Comparison of ENCODE assay signal across 1 cellular context in the genomic region with DNA sequence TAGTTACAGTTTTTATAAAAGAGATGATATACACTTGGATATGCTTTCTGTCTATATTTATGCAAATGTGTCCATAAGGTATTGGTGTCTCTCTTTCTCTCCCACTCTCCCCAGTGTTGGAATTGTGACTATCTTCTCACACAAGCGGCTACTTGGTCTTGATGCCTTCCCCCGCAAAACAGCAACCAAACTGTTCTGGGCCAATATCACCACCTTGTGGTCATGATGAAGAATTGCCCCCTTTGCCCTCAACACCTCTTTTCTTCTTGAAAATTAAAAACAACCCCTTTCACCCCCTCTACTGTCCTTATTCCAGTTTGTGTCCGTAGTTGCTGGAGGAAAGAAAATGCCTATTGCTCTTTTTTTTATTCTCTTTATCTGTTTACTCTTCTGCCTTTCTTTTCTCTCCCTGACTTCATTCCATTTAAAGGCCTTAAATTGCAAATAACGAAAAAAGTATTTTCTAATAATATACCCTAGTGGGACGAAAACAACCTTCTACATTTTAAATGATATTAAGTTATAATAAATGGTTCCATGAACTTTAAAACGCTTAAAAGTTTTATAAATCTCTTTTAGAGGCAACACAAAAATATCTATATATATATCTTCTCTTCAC.
TF ChIP-seq lines count a peak whose summit lies in the region.

No MANE protein-coding gene starts in this region.

TF ChIP-seq in K562, 482 proteins besides CTCF, POLR2A, EP300 and RAD21 (continued from another document):
- TF ChIP-seq, protein P1, sequence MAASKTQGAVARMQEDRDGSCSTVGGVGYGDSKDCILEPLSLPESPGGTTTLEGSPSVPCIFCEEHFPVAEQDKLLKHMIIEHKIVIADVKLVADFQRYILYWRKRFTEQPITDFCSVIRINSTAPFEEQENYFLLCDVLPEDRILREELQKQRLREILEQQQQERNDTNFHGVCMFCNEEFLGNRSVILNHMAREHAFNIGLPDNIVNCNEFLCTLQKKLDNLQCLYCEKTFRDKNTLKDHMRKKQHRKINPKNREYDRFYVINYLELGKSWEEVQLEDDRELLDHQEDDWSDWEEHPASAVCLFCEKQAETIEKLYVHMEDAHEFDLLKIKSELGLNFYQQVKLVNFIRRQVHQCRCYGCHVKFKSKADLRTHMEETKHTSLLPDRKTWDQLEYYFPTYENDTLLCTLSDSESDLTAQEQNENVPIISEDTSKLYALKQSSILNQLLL (CRISPR knock-in tag; IDR thresholded peaks at IDR 0.05; ENCODE audit: borderline replicate concordance): no peak
- TF ChIP-seq CCNT2 (IDR thresholded peaks at IDR 0.05; ENCODE audit: borderline replicate concordance, extremely low read depth, insufficient read length, low read depth, low read length) (no peak), HSF4 (CRISPR knock-in tag; IDR thresholded peaks at IDR 0.05; ENCODE audit: borderline replicate concordance) (no peak), MYBL2 (IDR thresholded peaks at IDR 0.05; ENCODE audit: low read depth) (no peak), MYBL2 (CRISPR knock-in tag; IDR thresholded peaks at IDR 0.05; ENCODE audit: borderline replicate concordance) (no peak), ZBTB17 (CRISPR knock-in tag; IDR thresholded peaks at IDR 0.05) (no peak), NCOR1 (IDR thresholded peaks at IDR 0.05) (no peak), SIN3B (IDR thresholded peaks at IDR 0.05; ENCODE audit: low read depth) (no peak), FOXA1 (IDR thresholded peaks at IDR 0.05; ENCODE audit: borderline replicate concordance) (no peak), ARID1B (IDR thresholded peaks at IDR 0.05) (peak; percentile 9; the same call in 1 of the 2 replicates), TRIM24 (IDR thresholded peaks at IDR 0.05) (0 out of 4 replicates have a peak, but pooled peaks of 1 of the 2 experiments have one; percentile 41), ZNF668 (CRISPR knock-in tag; IDR thresholded peaks at IDR 0.05) (no peak), HNRNPK (IDR thresholded peaks at IDR 0.05; ENCODE audit: low read depth, low read length, poor library complexity, severe bottlenecking) (no peak), SRSF7 (optimal IDR thresholded peaks at IDR 0.05; ENCODE audit: low read depth, low read length) (no peak), HCFC1 (IDR thresholded peaks at IDR 0.05; ENCODE audit: low read depth, low read length) (no peak), NCOA6 (IDR thresholded peaks at IDR 0.05) (no peak), KLF16 (IDR thresholded peaks at IDR 0.05) (peak; percentile 17; the same call in 1 of the 2 replicates), ZKSCAN1 (IDR thresholded peaks at IDR 0.05; ENCODE audit: low read depth, low read length) (0 out of 2 replicates have a peak, but pooled peaks have one; percentile 52), FIP1L1 (IDR thresholded peaks at IDR 0.05; ENCODE audit: low read depth, low read length, poor library complexity, severe bottlenecking) (no peak), ZNF133 (CRISPR knock-in tag; IDR thresholded peaks at IDR 0.05) (no peak), PHF20 (IDR thresholded peaks at IDR 0.05; ENCODE audit: partially characterized antibody) (no peak), ZSCAN29 (IDR thresholded peaks at IDR 0.05) (no peak), EWSR1 (IDR thresholded peaks at IDR 0.05; ENCODE audit: borderline replicate concordance, low read depth, partially characterized antibody) (no peak), SMARCE1 (IDR thresholded peaks at IDR 0.05) (no peak), HOXB6 (CRISPR knock-in tag; IDR thresholded peaks at IDR 0.05; ENCODE audit: borderline replicate concordance) (no peak), NCOA1 (IDR thresholded peaks at IDR 0.05; ENCODE audit: low read depth) (no peak), BCOR (IDR thresholded peaks at IDR 0.05) (no peak)
- TF ChIP-seq, protein P2, sequence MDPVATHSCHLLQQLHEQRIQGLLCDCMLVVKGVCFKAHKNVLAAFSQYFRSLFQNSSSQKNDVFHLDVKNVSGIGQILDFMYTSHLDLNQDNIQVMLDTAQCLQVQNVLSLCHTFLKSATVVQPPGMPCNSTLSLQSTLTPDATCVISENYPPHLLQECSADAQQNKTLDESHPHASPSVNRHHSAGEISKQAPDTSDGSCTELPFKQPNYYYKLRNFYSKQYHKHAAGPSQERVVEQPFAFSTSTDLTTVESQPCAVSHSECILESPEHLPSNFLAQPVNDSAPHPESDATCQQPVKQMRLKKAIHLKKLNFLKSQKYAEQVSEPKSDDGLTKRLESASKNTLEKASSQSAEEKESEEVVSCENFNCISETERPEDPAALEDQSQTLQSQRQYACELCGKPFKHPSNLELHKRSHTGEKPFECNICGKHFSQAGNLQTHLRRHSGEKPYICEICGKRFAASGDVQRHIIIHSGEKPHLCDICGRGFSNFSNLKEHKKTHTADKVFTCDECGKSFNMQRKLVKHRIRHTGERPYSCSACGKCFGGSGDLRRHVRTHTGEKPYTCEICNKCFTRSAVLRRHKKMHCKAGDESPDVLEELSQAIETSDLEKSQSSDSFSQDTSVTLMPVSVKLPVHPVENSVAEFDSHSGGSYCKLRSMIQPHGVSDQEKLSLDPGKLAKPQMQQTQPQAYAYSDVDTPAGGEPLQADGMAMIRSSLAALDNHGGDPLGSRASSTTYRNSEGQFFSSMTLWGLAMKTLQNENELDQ (CRISPR knock-in tag; IDR thresholded peaks at IDR 0.05; ENCODE audit: borderline replicate concordance): no peak
- TF ChIP-seq, protein P3, sequence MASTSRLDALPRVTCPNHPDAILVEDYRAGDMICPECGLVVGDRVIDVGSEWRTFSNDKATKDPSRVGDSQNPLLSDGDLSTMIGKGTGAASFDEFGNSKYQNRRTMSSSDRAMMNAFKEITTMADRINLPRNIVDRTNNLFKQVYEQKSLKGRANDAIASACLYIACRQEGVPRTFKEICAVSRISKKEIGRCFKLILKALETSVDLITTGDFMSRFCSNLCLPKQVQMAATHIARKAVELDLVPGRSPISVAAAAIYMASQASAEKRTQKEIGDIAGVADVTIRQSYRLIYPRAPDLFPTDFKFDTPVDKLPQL (IDR thresholded peaks at IDR 0.05; ENCODE audit: extremely low read depth, insufficient read length): no peak
- TF ChIP-seq, protein P4, sequence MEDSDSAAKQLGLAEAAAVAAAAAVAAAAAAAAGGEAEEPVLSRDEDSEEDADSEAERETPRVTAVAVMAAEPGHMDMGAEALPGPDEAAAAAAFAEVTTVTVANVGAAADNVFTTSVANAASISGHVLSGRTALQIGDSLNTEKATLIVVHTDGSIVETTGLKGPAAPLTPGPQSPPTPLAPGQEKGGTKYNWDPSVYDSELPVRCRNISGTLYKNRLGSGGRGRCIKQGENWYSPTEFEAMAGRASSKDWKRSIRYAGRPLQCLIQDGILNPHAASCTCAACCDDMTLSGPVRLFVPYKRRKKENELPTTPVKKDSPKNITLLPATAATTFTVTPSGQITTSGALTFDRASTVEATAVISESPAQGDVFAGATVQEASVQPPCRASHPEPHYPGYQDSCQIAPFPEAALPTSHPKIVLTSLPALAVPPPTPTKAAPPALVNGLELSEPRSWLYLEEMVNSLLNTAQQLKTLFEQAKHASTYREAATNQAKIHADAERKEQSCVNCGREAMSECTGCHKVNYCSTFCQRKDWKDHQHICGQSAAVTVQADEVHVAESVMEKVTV (CRISPR knock-in tag; IDR thresholded peaks at IDR 0.05): peak; percentile 97
- TF ChIP-seq, protein P5, sequence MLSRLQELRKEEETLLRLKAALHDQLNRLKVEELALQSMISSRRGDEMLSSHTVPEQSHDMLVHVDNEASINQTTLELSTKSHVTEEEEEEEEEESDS (CRISPR knock-in tag; IDR thresholded peaks at IDR 0.05): no peak
- TF ChIP-seq, protein P6, sequence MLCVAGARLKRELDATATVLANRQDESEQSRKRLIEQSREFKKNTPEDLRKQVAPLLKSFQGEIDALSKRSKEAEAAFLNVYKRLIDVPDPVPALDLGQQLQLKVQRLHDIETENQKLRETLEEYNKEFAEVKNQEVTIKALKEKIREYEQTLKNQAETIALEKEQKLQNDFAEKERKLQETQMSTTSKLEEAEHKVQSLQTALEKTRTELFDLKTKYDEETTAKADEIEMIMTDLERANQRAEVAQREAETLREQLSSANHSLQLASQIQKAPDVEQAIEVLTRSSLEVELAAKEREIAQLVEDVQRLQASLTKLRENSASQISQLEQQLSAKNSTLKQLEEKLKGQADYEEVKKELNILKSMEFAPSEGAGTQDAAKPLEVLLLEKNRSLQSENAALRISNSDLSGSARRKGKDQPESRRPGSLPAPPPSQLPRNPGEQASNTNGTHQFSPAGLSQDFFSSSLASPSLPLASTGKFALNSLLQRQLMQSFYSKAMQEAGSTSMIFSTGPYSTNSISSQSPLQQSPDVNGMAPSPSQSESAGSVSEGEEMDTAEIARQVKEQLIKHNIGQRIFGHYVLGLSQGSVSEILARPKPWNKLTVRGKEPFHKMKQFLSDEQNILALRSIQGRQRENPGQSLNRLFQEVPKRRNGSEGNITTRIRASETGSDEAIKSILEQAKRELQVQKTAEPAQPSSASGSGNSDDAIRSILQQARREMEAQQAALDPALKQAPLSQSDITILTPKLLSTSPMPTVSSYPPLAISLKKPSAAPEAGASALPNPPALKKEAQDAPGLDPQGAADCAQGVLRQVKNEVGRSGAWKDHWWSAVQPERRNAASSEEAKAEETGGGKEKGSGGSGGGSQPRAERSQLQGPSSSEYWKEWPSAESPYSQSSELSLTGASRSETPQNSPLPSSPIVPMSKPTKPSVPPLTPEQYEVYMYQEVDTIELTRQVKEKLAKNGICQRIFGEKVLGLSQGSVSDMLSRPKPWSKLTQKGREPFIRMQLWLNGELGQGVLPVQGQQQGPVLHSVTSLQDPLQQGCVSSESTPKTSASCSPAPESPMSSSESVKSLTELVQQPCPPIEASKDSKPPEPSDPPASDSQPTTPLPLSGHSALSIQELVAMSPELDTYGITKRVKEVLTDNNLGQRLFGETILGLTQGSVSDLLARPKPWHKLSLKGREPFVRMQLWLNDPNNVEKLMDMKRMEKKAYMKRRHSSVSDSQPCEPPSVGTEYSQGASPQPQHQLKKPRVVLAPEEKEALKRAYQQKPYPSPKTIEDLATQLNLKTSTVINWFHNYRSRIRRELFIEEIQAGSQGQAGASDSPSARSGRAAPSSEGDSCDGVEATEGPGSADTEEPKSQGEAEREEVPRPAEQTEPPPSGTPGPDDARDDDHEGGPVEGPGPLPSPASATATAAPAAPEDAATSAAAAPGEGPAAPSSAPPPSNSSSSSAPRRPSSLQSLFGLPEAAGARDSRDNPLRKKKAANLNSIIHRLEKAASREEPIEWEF (CRISPR knock-in tag; IDR thresholded peaks at IDR 0.05): no peak
- TF ChIP-seq, protein P7, sequence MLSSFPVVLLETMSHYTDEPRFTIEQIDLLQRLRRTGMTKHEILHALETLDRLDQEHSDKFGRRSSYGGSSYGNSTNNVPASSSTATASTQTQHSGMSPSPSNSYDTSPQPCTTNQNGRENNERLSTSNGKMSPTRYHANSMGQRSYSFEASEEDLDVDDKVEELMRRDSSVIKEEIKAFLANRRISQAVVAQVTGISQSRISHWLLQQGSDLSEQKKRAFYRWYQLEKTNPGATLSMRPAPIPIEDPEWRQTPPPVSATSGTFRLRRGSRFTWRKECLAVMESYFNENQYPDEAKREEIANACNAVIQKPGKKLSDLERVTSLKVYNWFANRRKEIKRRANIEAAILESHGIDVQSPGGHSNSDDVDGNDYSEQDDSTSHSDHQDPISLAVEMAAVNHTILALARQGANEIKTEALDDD (IDR thresholded peaks at IDR 0.05): no peak
